ENCODE assay signal across 8 cellular contexts in the genomic region with DNA sequence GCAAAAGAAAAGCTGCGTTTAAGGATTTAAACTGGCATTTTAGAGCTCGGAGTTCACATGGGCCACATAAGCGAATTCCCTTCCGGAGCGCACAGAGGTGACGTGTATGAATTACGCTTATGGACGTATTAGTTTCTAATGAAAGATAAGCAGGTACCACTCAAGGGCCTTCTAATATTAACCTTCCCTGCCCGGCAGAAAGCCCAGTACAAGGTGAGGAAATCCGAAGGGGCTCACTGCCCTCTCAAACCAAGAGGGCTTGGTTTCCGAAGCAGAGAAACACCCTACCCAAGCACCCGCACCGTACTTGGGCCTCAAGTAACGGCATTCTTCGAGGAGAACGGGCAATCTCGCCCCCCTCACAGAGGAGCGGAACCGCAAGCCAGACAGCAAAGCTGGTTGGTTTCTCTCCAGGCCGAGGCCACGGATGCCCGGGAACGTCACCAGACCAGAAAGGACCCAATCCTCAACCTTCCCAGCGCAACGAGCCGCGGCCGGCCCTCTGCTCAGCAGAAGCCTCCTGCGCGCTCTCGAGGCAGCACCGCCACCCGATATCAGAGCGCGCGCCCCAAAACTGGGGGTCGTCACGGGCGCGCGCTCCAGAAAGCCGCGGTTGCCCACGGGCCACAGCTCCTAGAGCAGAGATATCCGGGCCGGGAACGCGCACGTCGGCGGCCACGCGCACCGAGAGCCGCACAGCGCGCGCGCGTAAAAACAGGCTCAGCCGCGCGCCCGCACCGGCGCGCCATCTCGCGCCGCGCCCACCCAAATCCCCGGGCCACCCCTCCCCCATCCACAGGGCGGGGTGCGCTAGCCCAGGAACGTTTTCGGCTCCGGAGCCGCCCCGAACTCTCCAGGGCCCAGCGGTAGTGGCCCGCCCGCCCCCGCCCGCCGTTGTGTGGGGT. TPM values are rescaled to one million over a fixed set of nuclear protein-coding genes. Genes with fewer than 3 reads are reported as not detected.
DNase-seq lines count a peak whose midpoint lies in the region; ATAC-seq and TF ChIP-seq lines count a peak whose summit lies in the region.

No MANE protein-coding gene starts in this region.

- H3K27ac ChIP-seq in HUES48 (ENCODE audit: low read depth, low read length) (peak overlapping the region; percentile 100), RWPE1 (peak overlapping the region; percentile 99), gastroesophageal sphincter (peak overlapping the region; percentile 93 to 98 (median 96)), substantia nigra (ENCODE audit: low read depth, low read length, poor library complexity, severe bottlenecking) (peak overlapping the region; percentile 96)

- TF ChIP-seq EP300 in gastroesophageal sphincter (IDR thresholded peaks at IDR 0.05), result no peak

- DNase-seq in DMS 273 (lab: John Stamatoyannopoulos, UW; ENCODE audit: unreplicated experiment), result peak; percentile 89
- DNase-seq in RWPE1 (ENCODE audit: low spot score), result peak; percentile 33
- DNase-seq in activated naive CD4-positive, alpha-beta T cell (lab: John Stamatoyannopoulos, UW), result peak; percentile 61 to 82 (median 74)
- peak; percentile 57 for DNase-seq in non-pigmented ciliary epithelial cell (ENCODE audit: low read depth)
- DNase-seq in substantia nigra (lab: John Stamatoyannopoulos, UW), result peak in 46 of 49 donors; percentile 20 to 88 (median 72)

- CTCF ChIA-PET in RWPE1 (lab: Yijun Ruan, JAX), result interaction anchor here (1.0 kb wide), 1 partner anchor 1618 kb away, joined by 3 read pairs; the partner anchor contains the start of gene SCAP

- ATAC-seq in GM21423 (IDR thresholded peaks at IDR 0.05; ENCODE audit: unreplicated experiment) (peak; percentile 38), gastroesophageal sphincter (peak; percentile 54)

- 0% methylated on average over 6 to 9 of the region's 85 CpGs for WGBS in gastroesophageal sphincter (ENCODE audit: low coverage in 1 of 2), 2 donors

- H3K4me1 ChIP-seq in HUES48 (ENCODE audit: control insufficient read depth, insufficient read depth, low read length) (peaks cover 3% of the 10 kb centered on the region; the same call in 1 of the 2 replicates), gastroesophageal sphincter (peaks cover 0 to 57% (median 19%) of the 10 kb centered on the region in 3 donors)

- H3K4me3 ChIP-seq in HUES48 (ENCODE audit: low read depth, low read length), result peak overlapping the region; percentile 92
- peak overlapping the region; percentile 82 to 98 for H3K4me3 ChIP-seq in gastroesophageal sphincter

- H3K27me3 ChIP-seq in HUES48 (ENCODE audit: control insufficient read depth, insufficient read depth, low read length), result no peaks in the 10 kb centered on the region
- no peaks in the 10 kb centered on the region for H3K27me3 ChIP-seq in gastroesophageal sphincter

- POLR2A ChIA-PET in RWPE1 (lab: Yijun Ruan, JAX; ENCODE audit: low non-redundant PET), result interaction anchor here (0.8 to 1.3 kb wide), 3 partner anchors 15 to 71 kb away, joined by 3 read pairs; partner anchors contain the start of genes NDUFAF3 and USP19

- TF ChIP-seq CTCF in RWPE1 (conservative IDR thresholded peaks at IDR 0.05; ENCODE audit: low read depth), result no peak
- TF ChIP-seq CTCF in gastroesophageal sphincter (IDR thresholded peaks at IDR 0.05), result no peak

- H3K36me3 ChIP-seq in HUES48 (ENCODE audit: control insufficient read depth, insufficient read depth, low read length), result peaks cover 40% of the 10 kb centered on the region
- H3K36me3 ChIP-seq in gastroesophageal sphincter, result peaks cover 0 to 30% of the 10 kb centered on the region in 2 donors

- H3K9me3 ChIP-seq in HUES48 (ENCODE audit: control insufficient read depth, insufficient read depth, low read length), result no peaks in the 10 kb centered on the region
- H3K9me3 ChIP-seq in gastroesophageal sphincter, result no peaks in the 10 kb centered on the region

- no peak for TF ChIP-seq POLR2A in gastroesophageal sphincter (IDR thresholded peaks at IDR 0.05)

- peak overlapping the region; percentile 83 for H3K9ac ChIP-seq in HUES48 (ENCODE audit: low read depth, low read length)

RNA-seq across cellular contexts. Expression of gene QRICH1, which starts 0.7 kb away (rescaled TPM):
- total RNA-seq in gastroesophageal sphincter, result 100 to 1,000 TPM in 1 of 4 donors, 10 to 100 TPM in 3; 66.2 to 171 (median 81.8) TPM

RNA-seq across cellular contexts. Expression of gene QARS1, which starts 11.4 kb away (rescaled TPM):
- 100 to 1,000 TPM; 148 to 205 (median 183) TPM for total RNA-seq in gastroesophageal sphincter

RNA-seq across cellular contexts. Expression of gene USP19, which starts 27.4 kb away (rescaled TPM):
- total RNA-seq in gastroesophageal sphincter, result 100 to 1,000 TPM in 1 of 4 donors, 10 to 100 TPM in 3; 53.4 to 114 (median 76.4) TPM

RNA-seq across cellular contexts. Expression of gene LAMB2, which starts 39.6 kb away (rescaled TPM):
- total RNA-seq in gastroesophageal sphincter, result 100 to 1,000 TPM; 578 to 980 (median 645) TPM

Comparison
In these comparisons a context has a peak if more than half of its experiments do, and no peak if none do; other contexts are left out.
1. Peak in every context shown above with its lines: DNase-seq, ATAC-seq, H3K4me3 ChIP-seq and H3K27ac ChIP-seq.
2. DNase-seq: peak in every context shown above with its lines; median percentile 89 in DMS 273; 74 in activated naive CD4-positive, alpha-beta T cell; 72 in substantia nigra; 57 in non-pigmented ciliary epithelial cell; 33 in RWPE1.